Comparison of ENCODE assay signal across 1 cellular context in genomic region chr1:160330119-160330518, GRCh38.
TF ChIP-seq lines count a peak whose summit lies in the region.

No MANE protein-coding gene starts in this region.

TF ChIP-seq in HepG2, 621 proteins besides CTCF, POLR2A, EP300 and RAD21:
- TF ChIP-seq, protein P1, sequence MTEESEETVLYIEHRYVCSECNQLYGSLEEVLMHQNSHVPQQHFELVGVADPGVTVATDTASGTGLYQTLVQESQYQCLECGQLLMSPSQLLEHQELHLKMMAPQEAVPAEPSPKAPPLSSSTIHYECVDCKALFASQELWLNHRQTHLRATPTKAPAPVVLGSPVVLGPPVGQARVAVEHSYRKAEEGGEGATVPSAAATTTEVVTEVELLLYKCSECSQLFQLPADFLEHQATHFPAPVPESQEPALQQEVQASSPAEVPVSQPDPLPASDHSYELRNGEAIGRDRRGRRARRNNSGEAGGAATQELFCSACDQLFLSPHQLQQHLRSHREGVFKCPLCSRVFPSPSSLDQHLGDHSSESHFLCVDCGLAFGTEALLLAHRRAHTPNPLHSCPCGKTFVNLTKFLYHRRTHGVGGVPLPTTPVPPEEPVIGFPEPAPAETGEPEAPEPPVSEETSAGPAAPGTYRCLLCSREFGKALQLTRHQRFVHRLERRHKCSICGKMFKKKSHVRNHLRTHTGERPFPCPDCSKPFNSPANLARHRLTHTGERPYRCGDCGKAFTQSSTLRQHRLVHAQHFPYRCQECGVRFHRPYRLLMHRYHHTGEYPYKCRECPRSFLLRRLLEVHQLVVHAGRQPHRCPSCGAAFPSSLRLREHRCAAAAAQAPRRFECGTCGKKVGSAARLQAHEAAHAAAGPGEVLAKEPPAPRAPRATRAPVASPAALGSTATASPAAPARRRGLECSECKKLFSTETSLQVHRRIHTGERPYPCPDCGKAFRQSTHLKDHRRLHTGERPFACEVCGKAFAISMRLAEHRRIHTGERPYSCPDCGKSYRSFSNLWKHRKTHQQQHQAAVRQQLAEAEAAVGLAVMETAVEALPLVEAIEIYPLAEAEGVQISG (CRISPR knock-in tag; IDR thresholded peaks at IDR 0.05) = 0 out of 2 replicates have a peak, but pooled peaks have one; percentile 20
- TF ChIP-seq, protein P2, sequence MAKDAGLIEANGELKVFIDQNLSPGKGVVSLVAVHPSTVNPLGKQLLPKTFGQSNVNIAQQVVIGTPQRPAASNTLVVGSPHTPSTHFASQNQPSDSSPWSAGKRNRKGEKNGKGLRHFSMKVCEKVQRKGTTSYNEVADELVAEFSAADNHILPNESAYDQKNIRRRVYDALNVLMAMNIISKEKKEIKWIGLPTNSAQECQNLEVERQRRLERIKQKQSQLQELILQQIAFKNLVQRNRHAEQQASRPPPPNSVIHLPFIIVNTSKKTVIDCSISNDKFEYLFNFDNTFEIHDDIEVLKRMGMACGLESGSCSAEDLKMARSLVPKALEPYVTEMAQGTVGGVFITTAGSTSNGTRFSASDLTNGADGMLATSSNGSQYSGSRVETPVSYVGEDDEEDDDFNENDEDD (CRISPR knock-in tag; IDR thresholded peaks at IDR 0.05; ENCODE audit: borderline replicate concordance) = no peak
- TF ChIP-seq MED1 (CRISPR knock-in tag; IDR thresholded peaks at IDR 0.05) (no peak), ZNF138 (CRISPR knock-in tag; IDR thresholded peaks at IDR 0.05; ENCODE audit: low read depth) (no peak), ZNF773 (CRISPR knock-in tag; IDR thresholded peaks at IDR 0.05; ENCODE audit: borderline replicate concordance) (no peak), ELK4 (CRISPR knock-in tag; IDR thresholded peaks at IDR 0.05; ENCODE audit: borderline replicate concordance) (no peak), ZNF44 (CRISPR knock-in tag; IDR thresholded peaks at IDR 0.05) (no peak)
- TF ChIP-seq, protein P3, sequence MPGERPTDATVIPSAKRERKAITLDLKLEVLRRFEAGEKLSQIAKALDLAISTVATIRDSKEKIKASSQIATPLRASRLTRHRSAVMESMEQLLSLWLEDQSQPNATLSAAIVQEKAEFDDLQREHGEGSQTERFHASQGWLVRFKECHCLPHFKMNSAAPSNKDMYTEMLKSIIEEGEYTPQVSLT (CRISPR knock-in tag; IDR thresholded peaks at IDR 0.05; ENCODE audit: borderline replicate concordance, low read depth) = no peak
